In genomic region chr2:20516646-20517341, GRCh38 we compare ENCODE assay signal across 8 cellular contexts.
DNase-seq lines count a peak whose midpoint lies in the region; ATAC-seq, FAIRE-seq and TF ChIP-seq lines count a peak whose summit lies in the region.

No MANE protein-coding gene starts in this region.

- no peak for TF ChIP-seq RAD21 in IMR-90 (IDR thresholded peaks at IDR 0.05; ENCODE audit: low read length)

- H2BK5ac ChIP-seq in IMR-90 (ENCODE audit: low read depth, low read length, poor library complexity, severe bottlenecking) = no peak overlapping the region

- H4K8ac ChIP-seq in IMR-90 (ENCODE audit: low read depth in 2 of 2, low read length in 2 of 2) = 0 out of 4 replicates have a peak overlapping the region, but pooled peaks of 1 of the 2 experiments have one; percentile 11

- peak overlapping the region; percentile 79 for H2AK5ac ChIP-seq in IMR-90 (ENCODE audit: low read depth, low read length)

- peak; percentile 23 for FAIRE-seq in keratinocyte (lab: Jason Lieb, UNC)

- H3K4me1 ChIP-seq in IMR-90 (ENCODE audit: control insufficient read depth, insufficient read depth, low read length) (peaks cover 16% of the 10 kb centered on the region), keratinocyte (ENCODE audit: control insufficient read depth, extremely low read depth, insufficient read depth, low read length) (peaks cover 26% of the 10 kb centered on the region)
- no peaks in the 10 kb centered on the region for H3K4me1 ChIP-seq in CD8-positive, alpha-beta memory T cell (ENCODE audit: insufficient read depth, low read length)

- H3K4me2 ChIP-seq in IMR-90 (ENCODE audit: low read depth, low read length) (no peak overlapping the region), keratinocyte (ENCODE audit: control insufficient read depth, extremely low read depth, insufficient read depth, low read depth, low read length) (peak overlapping the region; percentile 32)

- peaks cover 2% of the 10 kb centered on the region; the same call in 1 of the 2 replicates for H3K9me3 ChIP-seq in IMR-90 (ENCODE audit: control insufficient read depth, insufficient read depth, low read length)
- no peaks in the 10 kb centered on the region for H3K9me3 ChIP-seq in keratinocyte (ENCODE audit: control insufficient read depth, low read depth, low read length)
- no peaks in the 10 kb centered on the region for H3K9me3 ChIP-seq in CD8-positive, alpha-beta memory T cell (ENCODE audit: low read length)

- TF ChIP-seq CTCF in GM06990 (IDR thresholded peaks at IDR 0.05; ENCODE audit: insufficient read depth, low read length, poor library complexity, severe bottlenecking) = no peak
- TF ChIP-seq CTCF in IMR-90 (conservative IDR thresholded peaks at IDR 0.05; ENCODE audit: low read depth, low read length) = no peak
- TF ChIP-seq CTCF in keratinocyte (optimal IDR thresholded peaks at IDR 0.05 in 1 of 3, IDR thresholded peaks at IDR 0.05 in 1 of 3, conservative IDR thresholded peaks at IDR 0.05 in 1 of 3; ENCODE audit: extremely low read depth in 1 of 3, insufficient read depth in 2 of 3, low read length in 3 of 3) = no peak

- DNase-seq in GM06990 (ENCODE audit: extremely low read depth, insufficient read length) = peak; percentile 41
- DNase-seq in IMR-90 = peak; percentile 42
- DNase-seq in keratinocyte (ENCODE audit: low read depth, low spot score) = no peak
- no peak for DNase-seq in CD8-positive, alpha-beta memory T cell
- no peak for DNase-seq in activated effector memory CD4-positive, alpha-beta T cell treated with anti-CD3 and anti-CD28 coated beads, Interleukin-2, amount 50 U/mL, for 16 hours
- no peak for DNase-seq in NCI-H1092 treated with DMSO at 0.1 percent for 48 hours (lab: John Stamatoyannopoulos, UW)
- no peak for DNase-seq in NK-92 (lab: John Stamatoyannopoulos, UW; ENCODE audit: unreplicated experiment)

- H2BK15ac ChIP-seq in IMR-90 (ENCODE audit: low read depth, low read length) = peak overlapping the region; percentile 41; the same call in 1 of the 3 replicates

- H2AK9ac ChIP-seq in IMR-90 (replicated peaks; ENCODE audit: low read depth, low read length, poor library complexity) = no peak overlapping the region

- H3K9ac ChIP-seq in IMR-90 (ENCODE audit: low read depth, low read length) (no peak overlapping the region), keratinocyte (ENCODE audit: control insufficient read depth, extremely low read depth, insufficient read depth, low read length) (no peak overlapping the region)

- peak overlapping the region; percentile 25; the same call in 1 of the 2 replicates for H2BK20ac ChIP-seq in IMR-90 (ENCODE audit: low read depth, low read length)

- no peaks in the 10 kb centered on the region for H3K36me3 ChIP-seq in GM06990 (ENCODE audit: control insufficient read depth, insufficient read depth, low read length)
- no peaks in the 10 kb centered on the region for H3K36me3 ChIP-seq in IMR-90 (ENCODE audit: control insufficient read depth, insufficient read depth, low read length)
- no peaks in the 10 kb centered on the region for H3K36me3 ChIP-seq in keratinocyte (ENCODE audit: control insufficient read depth in 2 of 2, extremely low read depth in 1 of 2, insufficient read depth in 2 of 2, low read length in 2 of 2)
- no peaks in the 10 kb centered on the region for H3K36me3 ChIP-seq in CD8-positive, alpha-beta memory T cell (ENCODE audit: insufficient read depth, low read length)

- no peak overlapping the region for H3K23ac ChIP-seq in IMR-90 (ENCODE audit: low read depth, low read length)

- CTCF ChIA-PET in IMR-90 (lab: Yijun Ruan, JAX) = no interaction called here
- CTCF ChIA-PET in CD8-positive, alpha-beta memory T cell (lab: Charles Lee) = no interaction called here

- TF ChIP-seq POLR2A in IMR-90 (IDR thresholded peaks at IDR 0.05; ENCODE audit: low read depth, low read length) = no peak

- WGBS in IMR-90 (ENCODE audit: extremely low coverage in 2 of 2, insufficient read length in 1 of 2), 2 experiments = 65% methylated on average over 4 of the region's 10 CpGs; no CpG with 5 or more reads in 1 of the 2 experiments

- H3K14ac ChIP-seq in IMR-90 (replicated peaks; ENCODE audit: low read depth, low read length) = no peak overlapping the region

- H3K9me3 Mint-ChIP-seq in CD8-positive, alpha-beta memory T cell = peaks cover 0 to 7% (median 0%) of the 10 kb centered on the region in 5 donors

- peaks cover 10 to 17% of the 10 kb centered on the region in 2 donors for H3K27me3 Mint-ChIP-seq in CD8-positive, alpha-beta memory T cell

- H3K4me3 ChIP-seq in GM06990 (replicated peaks; ENCODE audit: low read depth, low read length) (no peak overlapping the region), IMR-90 (ENCODE audit: insufficient read depth, low read depth, low read length) (no peak overlapping the region), keratinocyte (ENCODE audit: control insufficient read depth in 2 of 3, extremely low read depth in 1 of 3, insufficient read depth in 2 of 3, low read depth in 1 of 3, low read length in 3 of 3) (no peak overlapping the region)
- H3K4me3 ChIP-seq in CD8-positive, alpha-beta memory T cell (ENCODE audit: low read length) = no peak overlapping the region

- H2BK120ac ChIP-seq in IMR-90 (ENCODE audit: low read depth, low read length) = peak overlapping the region; percentile 11; the same call in 1 of the 2 replicates

- peak overlapping the region; percentile 4; the same call in 1 of the 2 replicates for H3K4ac ChIP-seq in IMR-90 (ENCODE audit: low read depth, low read length)

- in situ Hi-C loops in IMR-90 (cut with MboI; ENCODE audit: low sequenced_read_pairs) = no loop called here

- peak overlapping the region; percentile 23; the same call in 1 of the 2 replicates for H4K5ac ChIP-seq in IMR-90 (ENCODE audit: low read depth, low read length)

- H4K20me1 ChIP-seq in IMR-90 (ENCODE audit: insufficient read depth, low read length) (no peaks in the 10 kb centered on the region), keratinocyte (ENCODE audit: control insufficient read depth, extremely low read depth, insufficient read depth, low read length) (no peaks in the 10 kb centered on the region)

- H3K27me3 ChIP-seq in GM06990 (replicated peaks; ENCODE audit: control insufficient read depth, insufficient read depth, low read length) = no peaks in the 10 kb centered on the region
- H3K27me3 ChIP-seq in IMR-90 (ENCODE audit: control insufficient read depth, insufficient read depth, low read length) = no peaks in the 10 kb centered on the region; the same call in 1 of the 2 replicates
- no peaks in the 10 kb centered on the region for H3K27me3 ChIP-seq in keratinocyte (ENCODE audit: control insufficient read depth, extremely low read depth, insufficient read depth, low read length)
- no peaks in the 10 kb centered on the region for H3K27me3 ChIP-seq in CD8-positive, alpha-beta memory T cell (ENCODE audit: insufficient read depth, low read length, poor library complexity, severe bottlenecking)

- BruUV-seq in IMR-90 (replicated peaks; lab: Mats Ljungman, UMichigan) = no TSS peak

- no peaks in the 10 kb centered on the region for H3K79me2 ChIP-seq in keratinocyte (ENCODE audit: control insufficient read depth, insufficient read depth, low read length)

- no peak overlapping the region for H3K56ac ChIP-seq in IMR-90 (ENCODE audit: extremely low read depth, insufficient read depth, low read length)

- H3K27ac ChIP-seq in IMR-90 (ENCODE audit: insufficient read depth, low read length) (no peak overlapping the region), keratinocyte (ENCODE audit: control insufficient read depth, insufficient read depth, low read length) (no peak overlapping the region)
- H3K27ac ChIP-seq in CD8-positive, alpha-beta memory T cell (ENCODE audit: low read depth, low read length) = no peak overlapping the region

- H3K79me1 ChIP-seq in IMR-90 (ENCODE audit: low read depth in 1 of 2, low read length in 2 of 2) = no peaks in the 10 kb centered on the region

- H4K91ac ChIP-seq in IMR-90 (ENCODE audit: insufficient read depth, low read depth, low read length) = peak overlapping the region; percentile 5

- peak; percentile 92 for ATAC-seq in GM21529 (IDR thresholded peaks at IDR 0.05; ENCODE audit: unreplicated experiment)
- no peak for ATAC-seq in IMR-90 (ENCODE audit: low read depth)

- H2AFZ ChIP-seq in IMR-90 (replicated peaks; ENCODE audit: low read length, poor library complexity) = no peak overlapping the region
- peak overlapping the region; percentile 1 for H2AFZ ChIP-seq in keratinocyte (ENCODE audit: control insufficient read depth, low read length)

- peak overlapping the region in 1 of 8 donors; percentile 60 for H3K27ac Mint-ChIP-seq in CD8-positive, alpha-beta memory T cell

- peaks cover 17% of the 10 kb centered on the region for H3K9me1 ChIP-seq in IMR-90 (ENCODE audit: insufficient read depth, low read length)
- H3K9me1 ChIP-seq in keratinocyte (ENCODE audit: control insufficient read depth, extremely low read depth, insufficient read depth, low read length) = no peaks in the 10 kb centered on the region

- dilution Hi-C loops in IMR-90 (cut with HindIII; ENCODE audit: low sequenced_read_pairs, unreplicated experiment) (no loop called here), keratinocyte (cut with MboI; ENCODE audit: extremely low pct_ligation_motif_present, low sequenced_read_pairs) (no loop called here)

- peak overlapping the region; percentile 5; the same call in 1 of the 2 replicates for H3K18ac ChIP-seq in IMR-90 (ENCODE audit: low read depth, low read length)

- intact Hi-C loops in IMR-90 (cut with micrococcal nuclease) = no loop called here

- H3K36me3 Mint-ChIP-seq in CD8-positive, alpha-beta memory T cell = no peaks in the 10 kb centered on the region

- H3K4me3 Mint-ChIP-seq in CD8-positive, alpha-beta memory T cell = no peak overlapping the region

- POLR2A ChIA-PET in IMR-90 (lab: Charles Lee; ENCODE audit: unreplicated experiment) = no interaction called here
- POLR2A ChIA-PET in CD8-positive, alpha-beta memory T cell (lab: Charles Lee) = no interaction called here

- H3K4me1 Mint-ChIP-seq in CD8-positive, alpha-beta memory T cell = no peaks in the 10 kb centered on the region

TF ChIP-seq in IMR-90, 13 proteins besides CTCF, POLR2A, EP300 and RAD21 (continues in another document):
- TF ChIP-seq RCOR1 (IDR thresholded peaks at IDR 0.05; ENCODE audit: insufficient replicate concordance, low read length) (no peak), NFE2L2 (IDR thresholded peaks at IDR 0.05; ENCODE audit: low read depth, low read length) (no peak), USF2 (IDR thresholded peaks at IDR 0.05; ENCODE audit: low read depth, low read length) (no peak), MAZ (IDR thresholded peaks at IDR 0.05; ENCODE audit: borderline replicate concordance, low read depth, low read length) (no peak), SMC3 (IDR thresholded peaks at IDR 0.05; ENCODE audit: low read depth, low read length) (no peak), BHLHE40 (IDR thresholded peaks at IDR 0.05; ENCODE audit: low read depth, low read length) (no peak)

Comparison
In these comparisons a context has a peak if more than half of its experiments do, and no peak if none do; other contexts are left out.
1. DNase-seq: peak in GM06990 (single experiment) and IMR-90 (single experiment); none in keratinocyte (single experiment), CD8-positive, alpha-beta memory T cell (0 of 5), activated effector memory CD4-positive, alpha-beta T cell treated with anti-CD3 and anti-CD28 coated beads, Interleukin-2, amount 50 U/mL, for 16 hours (single experiment), NCI-H1092 treated with DMSO at 0.1 percent for 48 hours (single experiment) and NK-92 (single experiment).